ENCODE assay signal across 8 cellular contexts in genomic region chr12:75977590-75977951, GRCh38. TPM values are rescaled to one million over a fixed set of nuclear protein-coding genes. Genes with fewer than 3 reads are reported as not detected.
DNase-seq lines count a peak whose midpoint lies in the region; ATAC-seq and TF ChIP-seq lines count a peak whose summit lies in the region.

No MANE protein-coding gene starts in this region.

- H3K9me3 ChIP-seq in breast epithelium: no peaks in the 10 kb centered on the region
- H3K9me3 ChIP-seq in trophoblast cell (ENCODE audit: insufficient read depth, low read depth, low read length): peaks cover 1% of the 10 kb centered on the region

- H2BK120ac ChIP-seq in trophoblast cell (ENCODE audit: insufficient read depth, low read length, poor library complexity): peak overlapping the region; percentile 70

- no peak overlapping the region for H3K4ac ChIP-seq in trophoblast cell (ENCODE audit: low read depth, low read length)

- no peaks in the 10 kb centered on the region for H3K79me2 ChIP-seq in trophoblast cell (ENCODE audit: control insufficient read depth, insufficient read depth, low read length, poor library complexity)

- H3K79me1 ChIP-seq in trophoblast cell (ENCODE audit: low read length): peaks cover 10% of the 10 kb centered on the region

- no peak overlapping the region for H2AFZ ChIP-seq in trophoblast cell (ENCODE audit: insufficient read depth, low read length, poor library complexity)

- no peak for TF ChIP-seq POLR2A in breast epithelium (IDR thresholded peaks at IDR 0.05)

- no peak overlapping the region for H4K8ac ChIP-seq in trophoblast cell (ENCODE audit: low read depth, low read length)

- H2AK5ac ChIP-seq in trophoblast cell (ENCODE audit: low read length): no peak overlapping the region

- TF ChIP-seq CTCF in breast epithelium (IDR thresholded peaks at IDR 0.05): no peak

- no peak overlapping the region for H3K18ac ChIP-seq in trophoblast cell (ENCODE audit: low read length)

- H3K4me2 ChIP-seq in trophoblast cell (ENCODE audit: low read length): no peak overlapping the region

- no peak overlapping the region for H4K91ac ChIP-seq in trophoblast cell (ENCODE audit: low read depth, low read length)

- no peak overlapping the region for H3K14ac ChIP-seq in trophoblast cell (ENCODE audit: low read length)

- peak; percentile 2 for ATAC-seq in GM18907 (IDR thresholded peaks at IDR 0.05; ENCODE audit: unreplicated experiment)
- peak; percentile 2 for ATAC-seq in HG03097 (IDR thresholded peaks at IDR 0.05; ENCODE audit: low FRiP score, unreplicated experiment)
- ATAC-seq in GM21737 (IDR thresholded peaks at IDR 0.05; ENCODE audit: unreplicated experiment): no peak
- ATAC-seq in GM21825 (IDR thresholded peaks at IDR 0.05; ENCODE audit: unreplicated experiment): no peak

- DNase-seq in breast epithelium (ENCODE audit: low spot score in 2 of 2) (no peak), trophoblast cell (no peak), GOT3 (lab: John Stamatoyannopoulos, UW) (no peak), AG08396 (ENCODE audit: low spot score) (no peak)

- H3K27me3 ChIP-seq in breast epithelium: no peaks in the 10 kb centered on the region
- H3K27me3 ChIP-seq in trophoblast cell (ENCODE audit: insufficient read depth, low read length): no peaks in the 10 kb centered on the region

- peak overlapping the region; percentile 45 for H2BK5ac ChIP-seq in trophoblast cell (ENCODE audit: low read depth, low read length, poor library complexity)

- H3K36me3 ChIP-seq in breast epithelium (no peaks in the 10 kb centered on the region), trophoblast cell (ENCODE audit: control insufficient read depth in 1 of 2, insufficient read depth in 2 of 2, low read length in 2 of 2) (no peaks in the 10 kb centered on the region)

- H3K23ac ChIP-seq in trophoblast cell (ENCODE audit: low read length): no peak overlapping the region

- intact Hi-C loops in breast epithelium (cut with DNase I; ENCODE audit: low total_unique reads): no loop called here

- peak overlapping the region; percentile 16 for H2BK12ac ChIP-seq in trophoblast cell (ENCODE audit: low read length)

- H3K4me1 ChIP-seq in breast epithelium: peaks cover 0 to 11% of the 10 kb centered on the region in 2 donors
- peaks cover 2 to 14% of the 10 kb centered on the region in 2 experiments for H3K4me1 ChIP-seq in trophoblast cell (ENCODE audit: control insufficient read depth in 1 of 2, insufficient read depth in 2 of 2, low read length in 2 of 2)

- WGBS in trophoblast cell (ENCODE audit: extremely low coverage, insufficient coverage, insufficient read length): no CpG with 5 or more reads among the region's 5 CpGs

- H3K27ac ChIP-seq in breast epithelium (peak overlapping the region; percentile 79 to 84), trophoblast cell (ENCODE audit: low read depth, low read length) (peak overlapping the region; percentile 88)

- no peak overlapping the region for H3K4me3 ChIP-seq in breast epithelium
- no peak overlapping the region for H3K4me3 ChIP-seq in trophoblast cell (ENCODE audit: low read depth, low read length)

- no peak overlapping the region for H4K12ac ChIP-seq in trophoblast cell (ENCODE audit: low read depth, low read length)

- H3K9ac ChIP-seq in trophoblast cell (ENCODE audit: low read length): no peak overlapping the region

RNA-seq across cellular contexts. Expression of gene PHLDA1, which starts 54.0 kb away (rescaled TPM):
- total RNA-seq in breast epithelium: 10 to 100 TPM in 2 of 3 donors, 1 to 10 TPM in 1; 5.8 to 32.6 (median 23.6) TPM
- 3.8 and 4.5 TPM in 2 replicates for polyA plus RNA-seq in trophoblast cell (2013)

Comparison
In these comparisons a context has a peak if more than half of its experiments do, and no peak if none do; other contexts are left out.
1. ATAC-seq: peak in GM18907 (single experiment) and HG03097 (single experiment); none in GM21737 (single experiment) and GM21825 (single experiment).